31 cellular contexts compared by ENCODE assay signal in the genomic region with DNA sequence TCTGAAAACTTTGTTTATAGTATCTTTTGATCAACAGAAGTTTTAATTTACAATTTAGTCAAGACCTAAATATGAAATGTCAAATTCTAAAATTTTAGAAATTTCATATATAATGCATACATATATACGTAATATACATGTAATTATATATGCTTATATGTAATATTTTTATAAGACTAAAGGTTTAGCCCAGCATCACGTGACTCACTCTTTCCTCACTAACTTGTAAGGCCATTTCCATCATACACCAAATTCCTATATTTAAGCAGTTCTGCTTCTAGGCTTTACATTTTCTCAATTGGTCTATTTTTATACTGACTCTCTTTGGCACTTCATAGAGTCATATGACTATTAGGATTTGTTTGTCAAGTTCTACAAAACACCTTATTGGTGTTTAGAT. TPM values are rescaled to one million over a fixed set of nuclear protein-coding genes. Genes with fewer than 3 reads are reported as not detected.
"Had no signal": no experiment of that assay in that cellular context is flagged by ENCODE, and none has a peak within 500 bp of the region (broad histone marks: within the 10 kb centered on the region; RNA-seq: fewer than 3 reads in every experiment).

No MANE protein-coding gene starts in this region.

- DNase-seq: naive thymus-derived CD4-positive, alpha-beta T cell; natural killer cell; occipital lobe; ovary; posterior cingulate gyrus; psoas muscle; right cardiac atrium; spleen; stimulated activated CD4-positive, alpha-beta T cell treated with anti-CD3 and anti-CD28 coated beads, Interleukin-12 subunit alpha, Interleukin-12 subunit beta, amount 100 ng/mL, for 4 hours; stimulated activated CD4-positive, alpha-beta T cell treated with anti-CD3 and anti-CD28 coated beads, Interleukin-1b, Interleukin-23, amount 100 ng/mL, for 48 hours; stimulated activated CD4-positive, alpha-beta T cell treated with anti-CD3 and anti-CD28 coated beads, Interleukin-4, amount 100 ng/mL, for 1 hour; stimulated activated CD4-positive, alpha-beta T cell treated with anti-CD3 and anti-CD28 coated beads, Interleukin-4, amount 100 ng/mL, for 4 hours; stimulated activated CD8-positive, alpha-beta memory T cell treated with anti-CD3 and anti-CD28 coated beads, Interleukin-4, amount 100 ng/mL, for 48 hours; stimulated activated naive CD8-positive, alpha-beta T cell treated with anti-CD3 and anti-CD28 coated beads, Interleukin-15, amount 100 ng/mL, for 72 hours; stimulated activated naive CD8-positive, alpha-beta T cell treated with anti-CD3 and anti-CD28 coated beads, Interleukin-15, Interleukin-2, amounts not matched to agents 100 U/mL and 50 U/mL, for 24 hours; substantia nigra; thyroid gland; upper lobe of left lung had no signal

- H3K79me2 ChIP-seq: parathyroid adenoma had no signal

- H3K4me3 ChIP-seq: neural progenitor cell, ovary, psoas muscle, skin epidermis, smooth muscle cell, spleen, thoracic aorta, thyroid gland, tibial nerve, upper lobe of left lung, vagina had no signal

- H3K4me2 ChIP-seq: neural progenitor cell, smooth muscle cell had no signal

- H3K36me3 ChIP-seq: neural progenitor cell, ovary, spleen, thoracic aorta, thyroid gland, tibial nerve, upper lobe of left lung, vagina had no signal

- H3K9me3 ChIP-seq: ovary, thoracic aorta, thyroid gland, upper lobe of left lung, vagina had no signal

- H3K4me1 ChIP-seq: parathyroid adenoma, spleen, thyroid gland, upper lobe of left lung, vagina had no signal

- FAIRE-seq: urothelium cell line had no signal

- H2AFZ ChIP-seq: neural progenitor cell, parathyroid adenoma had no signal

- H3K27ac ChIP-seq: neural progenitor cell, ovary, parathyroid adenoma, psoas muscle, skin epidermis, spleen, thoracic aorta, thyroid gland, tibial nerve, upper lobe of left lung, vagina had no signal

- H3K27me3 ChIP-seq: neural progenitor cell, ovary, spleen, thyroid gland, tibial nerve, upper lobe of left lung, vagina had no signal

- H3K9ac ChIP-seq: neural progenitor cell, parathyroid adenoma had no signal

- ATAC-seq: naive thymus-derived CD4-positive, alpha-beta T cell; natural killer cell; psoas muscle; right cardiac atrium; sciatic nerve; stimulated activated memory B cell treated with anti-CD40 and anti-IgM and Interleukin-4, amounts not matched to agents 10 μg/mL and 1 μg/mL and 100 μg/mL, for 72 hours; stimulated activated naive CD8-positive, alpha-beta T cell treated with anti-CD3 and anti-CD28 coated beads, Interleukin-15, amount 100 ng/mL, for 72 hours; stimulated activated naive CD8-positive, alpha-beta T cell treated with anti-CD3 and anti-CD28 coated beads, Interleukin-15, Interleukin-2, amounts not matched to agents 100 U/mL and 50 U/mL, for 24 hours had no signal

RNA-seq across cellular contexts. Expression of a gene that starts 56.4 kb away (rescaled TPM):
- total RNA-seq: naive thymus-derived CD4-positive, alpha-beta T cell; natural killer cell; occipital lobe; osteoblast; right cardiac atrium; sciatic nerve; smooth muscle cell; spleen; thoracic aorta; thyroid gland; tibial nerve; ureter; vagina had no signal
- polyA plus RNA-seq: neural cell, right cardiac atrium, smooth muscle cell, spleen had no signal
